8 cellular contexts compared by ENCODE assay signal in the genomic region with DNA sequence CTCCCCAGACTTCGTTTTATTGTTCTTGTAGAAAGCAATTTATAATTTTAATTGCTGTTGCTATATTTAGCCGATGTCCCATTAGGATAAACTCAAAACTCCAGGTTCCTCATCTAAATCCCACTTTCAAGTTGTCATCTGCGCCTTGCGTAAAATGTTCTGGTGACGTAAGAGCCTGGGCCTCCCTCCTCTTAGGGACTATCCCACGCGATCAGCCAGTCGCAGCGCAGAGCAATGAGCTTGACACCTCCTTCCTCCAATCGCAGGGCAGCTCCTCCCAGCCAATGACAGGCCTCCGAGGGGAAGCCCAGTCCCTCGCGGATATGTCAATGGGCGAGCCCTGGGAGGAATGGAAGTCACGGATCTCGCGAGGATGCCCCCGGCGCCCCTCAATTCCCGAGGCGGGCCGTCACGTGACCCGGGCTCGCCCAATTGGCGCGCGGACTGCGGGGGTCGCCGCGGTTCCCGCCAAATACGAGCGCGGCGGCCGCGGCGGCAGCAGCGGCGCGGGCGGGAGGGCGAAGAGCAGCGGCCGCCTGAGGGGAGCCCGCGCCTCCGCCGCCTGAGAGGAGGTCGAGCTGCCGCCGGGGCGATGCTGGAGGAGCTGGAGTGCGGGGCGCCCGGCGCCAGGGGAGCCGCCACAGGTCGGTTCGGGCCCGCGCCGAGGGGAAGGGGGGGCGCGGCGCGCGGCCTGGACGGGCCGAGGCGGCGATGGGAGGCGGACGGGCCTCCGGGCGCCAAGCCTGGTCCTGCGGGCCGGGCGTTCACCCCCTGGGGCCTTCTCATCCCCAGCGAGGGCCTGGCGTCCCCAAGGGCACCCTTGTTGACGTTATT.
DNase-seq lines count a peak whose midpoint lies in the region; ATAC-seq, FAIRE-seq and TF ChIP-seq lines count a peak whose summit lies in the region.

A gene with protein sequence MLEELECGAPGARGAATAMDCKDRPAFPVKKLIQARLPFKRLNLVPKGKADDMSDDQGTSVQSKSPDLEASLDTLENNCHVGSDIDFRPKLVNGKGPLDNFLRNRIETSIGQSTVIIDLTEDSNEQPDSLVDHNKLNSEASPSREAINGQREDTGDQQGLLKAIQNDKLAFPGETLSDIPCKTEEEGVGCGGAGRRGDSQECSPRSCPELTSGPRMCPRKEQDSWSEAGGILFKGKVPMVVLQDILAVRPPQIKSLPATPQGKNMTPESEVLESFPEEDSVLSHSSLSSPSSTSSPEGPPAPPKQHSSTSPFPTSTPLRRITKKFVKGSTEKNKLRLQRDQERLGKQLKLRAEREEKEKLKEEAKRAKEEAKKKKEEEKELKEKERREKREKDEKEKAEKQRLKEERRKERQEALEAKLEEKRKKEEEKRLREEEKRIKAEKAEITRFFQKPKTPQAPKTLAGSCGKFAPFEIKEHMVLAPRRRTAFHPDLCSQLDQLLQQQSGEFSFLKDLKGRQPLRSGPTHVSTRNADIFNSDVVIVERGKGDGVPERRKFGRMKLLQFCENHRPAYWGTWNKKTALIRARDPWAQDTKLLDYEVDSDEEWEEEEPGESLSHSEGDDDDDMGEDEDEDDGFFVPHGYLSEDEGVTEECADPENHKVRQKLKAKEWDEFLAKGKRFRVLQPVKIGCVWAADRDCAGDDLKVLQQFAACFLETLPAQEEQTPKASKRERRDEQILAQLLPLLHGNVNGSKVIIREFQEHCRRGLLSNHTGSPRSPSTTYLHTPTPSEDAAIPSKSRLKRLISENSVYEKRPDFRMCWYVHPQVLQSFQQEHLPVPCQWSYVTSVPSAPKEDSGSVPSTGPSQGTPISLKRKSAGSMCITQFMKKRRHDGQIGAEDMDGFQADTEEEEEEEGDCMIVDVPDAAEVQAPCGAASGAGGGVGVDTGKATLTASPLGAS (plus strand): TSS at position 470 of the 834 bp plus-strand sequence. CDS start 123 bp downstream, at position 593.

- H3K4me3 ChIP-seq in AG09309 (ENCODE audit: control insufficient read depth, low read depth, low read length), result peak within 1 kb of the TSS; percentile 81

- peak; percentile 81 for ATAC-seq in GM19025 (IDR thresholded peaks at IDR 0.05; ENCODE audit: low read depth, unreplicated experiment)
- peak; percentile 73 for ATAC-seq in HG03342 (IDR thresholded peaks at IDR 0.05; ENCODE audit: unreplicated experiment)

- FAIRE-seq in islet of Langerhans (lab: Jason Lieb, UNC), result peak; percentile 85

- DNase-seq in AG09309 (ENCODE audit: low read depth) (peak; percentile 100), NCI-H446 (lab: John Stamatoyannopoulos, UW) (peak; percentile 99 to 100), cerebellar cortex (ENCODE audit: low spot score) (peak; percentile 100)
- DNase-seq in activated CD4-positive, CD25-positive, alpha-beta regulatory T cell treated with anti-CD3 and anti-CD28 coated beads, Interleukin-2, amount 50 U/mL, for 16 hours (ENCODE audit: low read depth, low spot score), result peak; percentile 99
- DNase-seq in stimulated activated CD4-positive, alpha-beta T cell treated with anti-CD3 and anti-CD28 coated beads, Interleukin-12 subunit alpha, Interleukin-12 subunit beta, amount 100 ng/mL, for 4 hours, result peak; percentile 98

- TF ChIP-seq CTCF in AG09309 (IDR thresholded peaks at IDR 0.05; ENCODE audit: control insufficient read depth, insufficient read depth, low read depth, low read length, missing control alignments), result no peak

Comparison
In these comparisons a context has a peak if more than half of its experiments do, and no peak if none do; other contexts are left out.
1. Peak in every context shown above with its lines: DNase-seq, ATAC-seq and H3K4me3 ChIP-seq.